Comparison of ENCODE assay signal across 1 cellular context in the genomic region with DNA sequence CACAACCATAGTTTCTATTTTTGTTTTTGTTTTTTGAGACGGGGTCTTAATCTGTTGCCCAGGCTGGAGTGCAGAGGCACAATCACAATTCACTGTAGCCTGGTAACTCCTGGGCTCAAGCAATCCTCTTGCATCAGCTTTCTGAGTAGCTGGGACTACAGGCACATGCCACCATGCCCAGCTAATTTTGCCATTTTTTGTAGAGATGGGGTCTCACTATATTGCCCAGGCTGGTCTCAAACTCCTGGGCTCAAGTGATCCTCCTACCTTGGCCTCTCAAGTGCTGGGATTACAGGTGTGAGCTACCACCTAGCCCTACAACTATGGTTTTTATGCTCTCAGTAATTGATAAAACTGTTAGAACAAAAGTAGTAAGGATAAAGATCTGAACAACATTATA.
TF ChIP-seq lines count a peak whose summit lies in the region.

No MANE protein-coding gene starts in this region.

TF ChIP-seq in K562, 482 proteins besides CTCF, POLR2A, EP300 and RAD21 (continued from another document):
- TF ChIP-seq, protein P1, sequence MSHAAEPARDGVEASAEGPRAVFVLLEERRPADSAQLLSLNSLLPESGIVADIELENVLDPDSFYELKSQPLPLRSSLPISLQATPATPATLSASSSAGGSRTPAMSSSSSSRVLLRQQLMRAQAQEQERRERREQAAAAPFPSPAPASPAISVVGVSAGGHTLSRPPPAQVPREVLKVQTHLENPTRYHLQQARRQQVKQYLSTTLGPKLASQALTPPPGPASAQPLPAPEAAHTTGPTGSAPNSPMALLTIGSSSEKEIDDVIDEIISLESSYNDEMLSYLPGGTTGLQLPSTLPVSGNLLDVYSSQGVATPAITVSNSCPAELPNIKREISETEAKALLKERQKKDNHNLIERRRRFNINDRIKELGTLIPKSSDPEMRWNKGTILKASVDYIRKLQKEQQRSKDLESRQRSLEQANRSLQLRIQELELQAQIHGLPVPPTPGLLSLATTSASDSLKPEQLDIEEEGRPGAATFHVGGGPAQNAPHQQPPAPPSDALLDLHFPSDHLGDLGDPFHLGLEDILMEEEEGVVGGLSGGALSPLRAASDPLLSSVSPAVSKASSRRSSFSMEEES (CRISPR knock-in tag; IDR thresholded peaks at IDR 0.05) = no peak
- TF ChIP-seq CHD2 (IDR thresholded peaks at IDR 0.05; ENCODE audit: low read depth, low read length) = no peak
- TF ChIP-seq DIDO1 (tag; IDR thresholded peaks at IDR 0.05; ENCODE audit: low read depth) = no peak
